ENCODE assay signal across 13 cellular contexts in genomic region chr10:95728535-95728934, GRCh38. TPM values are rescaled to one million over a fixed set of nuclear protein-coding genes. Genes with fewer than 3 reads are reported as not detected.
DNase-seq lines count a peak whose midpoint lies in the region; FAIRE-seq and TF ChIP-seq lines count a peak whose summit lies in the region.
"Had no signal": no experiment of that assay in that cellular context is flagged by ENCODE, and none has a peak within 500 bp of the region (broad histone marks: within the 10 kb centered on the region; RNA-seq: fewer than 3 reads in every experiment).

No MANE protein-coding gene starts in this region.

- H3K4me3 Mint-ChIP-seq in activated CD4-positive, alpha-beta T cell treated with anti-CD3 and anti-CD28 coated beads, Interleukin-2, amount 10 ng/mL, durations not matched to agents 7 days and 5 days, result no peak overlapping the region
- H3K4me3 Mint-ChIP-seq: CD8-positive, alpha-beta T cell had no signal

- TF ChIP-seq POLR2A in NB4 (IDR thresholded peaks at IDR 0.05; ENCODE audit: extremely low read depth, insufficient read length), result no peak

- H3K27me3 Mint-ChIP-seq in activated CD4-positive, alpha-beta T cell treated with anti-CD3 and anti-CD28 coated beads, Interleukin-2, amount 10 ng/mL, durations not matched to agents 7 days and 5 days, result peaks cover 22% of the 10 kb centered on the region

- CTCF ChIA-PET in activated CD4-positive, alpha-beta T cell treated with anti-CD3 and anti-CD28 coated beads, Interleukin-2, amount 10 ng/mL, durations not matched to agents 7 days and 5 days (lab: Charles Lee), result interaction anchor here (1.7 kb wide), 1 partner anchor 35 kb away, joined by 3 read pairs; the partner anchor contains the start of gene TCTN3

- H3K27ac Mint-ChIP-seq in activated CD4-positive, alpha-beta T cell treated with anti-CD3 and anti-CD28 coated beads, Interleukin-2, amount 10 ng/mL, durations not matched to agents 7 days and 5 days, result no peak overlapping the region
- H3K27ac Mint-ChIP-seq: CD8-positive, alpha-beta T cell had no signal

- POLR2A ChIA-PET in activated CD4-positive, alpha-beta T cell treated with anti-CD3 and anti-CD28 coated beads, Interleukin-2, amount 10 ng/mL, durations not matched to agents 7 days and 5 days (lab: Charles Lee), result no interaction called here

- FAIRE-seq in GM18507 (lab: Jason Lieb, UNC) (peak; percentile 42), frontal cortex (lab: Jason Lieb, UNC) (no peak)

- no peak overlapping the region for H3K27ac ChIP-seq in coronary artery

- no peak overlapping the region for H3K4me3 ChIP-seq in NB4 (ENCODE audit: low read depth, low read length)
- H3K4me3 ChIP-seq in choroid plexus epithelial cell (ENCODE audit: low read depth, low read length), result no peak overlapping the region
- no peak overlapping the region for H3K4me3 ChIP-seq in coronary artery

- H3K9me3 Mint-ChIP-seq in activated CD4-positive, alpha-beta T cell treated with anti-CD3 and anti-CD28 coated beads, Interleukin-2, amount 10 ng/mL, durations not matched to agents 7 days and 5 days, result peaks cover 11% of the 10 kb centered on the region

- TF ChIP-seq CTCF in NB4 (IDR thresholded peaks at IDR 0.05; ENCODE audit: low read depth, low read length) (no peak), choroid plexus epithelial cell (conservative IDR thresholded peaks at IDR 0.05; ENCODE audit: low read depth, low read length) (peak; percentile 26), coronary artery (IDR thresholded peaks at IDR 0.05) (no peak)

- peaks cover 3% of the 10 kb centered on the region for H3K36me3 Mint-ChIP-seq in activated CD4-positive, alpha-beta T cell treated with anti-CD3 and anti-CD28 coated beads, Interleukin-2, amount 10 ng/mL, durations not matched to agents 7 days and 5 days (ENCODE audit: low read depth)
- H3K36me3 Mint-ChIP-seq: CD8-positive, alpha-beta T cell had no signal

- DNase-seq in GM18507 (ENCODE audit: extremely low spot score, insufficient read length, low read depth), result no peak
- peak; percentile 18 for DNase-seq in NB4 (ENCODE audit: low read depth)
- DNase-seq in choroid plexus epithelial cell (ENCODE audit: low read depth), result peak; percentile 84
- peak; percentile 8 for DNase-seq in myocyte (ENCODE audit: low read depth)
- DNase-seq in EL, result no peak
- no peak for DNase-seq in activated CD4-positive, alpha-beta T cell treated with anti-CD3 and anti-CD28 coated beads, Interleukin-2, amount 10 ng/mL, durations not matched to agents 7 days and 5 days
- DNase-seq in coronary artery (ENCODE audit: low spot score), result no peak
- DNase-seq in frontal cortex (ENCODE audit: low spot score in 2 of 2), result no peak
- DNase-seq: activated CD4-positive, CD25-positive, alpha-beta regulatory T cell; CD8-positive, alpha-beta T cell; left colon; NCI-H446; trophoblast cell had no signal

- no peaks in the 10 kb centered on the region for H3K4me1 Mint-ChIP-seq in activated CD4-positive, alpha-beta T cell treated with anti-CD3 and anti-CD28 coated beads, Interleukin-2, amount 10 ng/mL, durations not matched to agents 7 days and 5 days

RNA-seq across cellular contexts. Expression of gene ENTPD1, which starts 27.4 kb away (rescaled TPM):
- 0.21 and 1.0 TPM in 2 replicates for total RNA-seq in myocyte
- polyA plus RNA-seq in myocyte (2012), result 0.64 TPM
- total RNA-seq in activated CD4-positive, alpha-beta T cell treated with anti-CD3 and anti-CD28 coated beads, Interleukin-2, amount 10 ng/mL, durations not matched to agents 7 days and 5 days, result under 1 TPM in 1 of 2 experiments, not detected in 1; 0.27 TPM
- 6.9 TPM for total RNA-seq in frontal cortex

RNA-seq across cellular contexts. Expression of gene TCTN3, which starts 34.8 kb away (rescaled TPM):
- total RNA-seq in myocyte, result 33.9 and 35.4 TPM in 2 replicates
- polyA plus RNA-seq in myocyte (2012), result 35.5 TPM
- total RNA-seq in activated CD4-positive, alpha-beta T cell treated with anti-CD3 and anti-CD28 coated beads, Interleukin-2, amount 10 ng/mL, durations not matched to agents 7 days and 5 days, result 10 to 100 TPM; 14.3 to 15.6 TPM
- 16.3 TPM for total RNA-seq in frontal cortex

Comparison
In these comparisons a context has a peak if more than half of its experiments do, and no peak if none do; other contexts are left out.
1. DNase-seq: peak in NB4 (single experiment), choroid plexus epithelial cell (single experiment) and myocyte (single experiment); none in GM18507 (single experiment), EL (single experiment), activated CD4-positive, alpha-beta T cell treated with anti-CD3 and anti-CD28 coated beads, Interleukin-2, amount 10 ng/mL, durations not matched to agents 7 days and 5 days (single experiment), coronary artery (single experiment) and frontal cortex (0 of 2).